In genomic region chr10:89887830-89888229, GRCh38 we compare ENCODE assay signal across 7 cellular contexts.
A peak's percentile ranks its signal among the peaks of the same experiment; 100 is the strongest.
DNase-seq lines count a peak whose midpoint lies in the region; ATAC-seq lines count a peak whose summit lies in the region.

No MANE protein-coding gene starts in this region.

- no peaks in the 10 kb centered on the region for H3K9me3 Mint-ChIP-seq in stimulated activated naive CD8-positive, alpha-beta T cell treated with anti-CD3 and anti-CD28 coated beads, Interleukin-15, Interleukin-2, amounts not matched to agents 100 ng/mL and 50 ng/mL, for 24 hours
- no peaks in the 10 kb centered on the region for H3K9me3 Mint-ChIP-seq in activated T-cell treated with anti-CD3 and anti-CD28 coated beads, Interleukin-2, amount 50 U/mL, for 4 hours

- ATAC-seq in GM19328 (IDR thresholded peaks at IDR 0.05; ENCODE audit: unreplicated experiment) (peak; percentile 52), HG03039 (IDR thresholded peaks at IDR 0.05; ENCODE audit: unreplicated experiment) (peak; percentile 58), Right ventricle myocardium superior (ENCODE audit: poor library complexity) (no peak)
- no peak for ATAC-seq in activated T-cell treated with anti-CD3 and anti-CD28 coated beads, Interleukin-2, amount 50 U/mL, for 4 hours

- peak; percentile 3 for DNase-seq in SKM-1 (lab: John Stamatoyannopoulos, UW; ENCODE audit: unreplicated experiment)
- no peak for DNase-seq in Right ventricle myocardium superior
- DNase-seq in activated T-cell treated with anti-CD3 and anti-CD28 coated beads, Interleukin-2, amount 50 U/mL, for 4 hours, result no peak
- DNase-seq in RKO (ENCODE audit: low spot score), result no peak

- H3K36me3 Mint-ChIP-seq in stimulated activated naive CD8-positive, alpha-beta T cell treated with anti-CD3 and anti-CD28 coated beads, Interleukin-15, Interleukin-2, amounts not matched to agents 100 ng/mL and 50 ng/mL, for 24 hours (ENCODE audit: low read depth), result no peaks in the 10 kb centered on the region
- no peaks in the 10 kb centered on the region for H3K36me3 Mint-ChIP-seq in activated T-cell treated with anti-CD3 and anti-CD28 coated beads, Interleukin-2, amount 50 U/mL, for 4 hours (ENCODE audit: insufficient read depth)

- peaks cover 5% of the 10 kb centered on the region for H3K27me3 Mint-ChIP-seq in stimulated activated naive CD8-positive, alpha-beta T cell treated with anti-CD3 and anti-CD28 coated beads, Interleukin-15, Interleukin-2, amounts not matched to agents 100 ng/mL and 50 ng/mL, for 24 hours
- H3K27me3 Mint-ChIP-seq in activated T-cell treated with anti-CD3 and anti-CD28 coated beads, Interleukin-2, amount 50 U/mL, for 4 hours (ENCODE audit: low read depth), result peaks cover 22% of the 10 kb centered on the region

- no peak overlapping the region for H3K4me3 Mint-ChIP-seq in stimulated activated naive CD8-positive, alpha-beta T cell treated with anti-CD3 and anti-CD28 coated beads, Interleukin-15, Interleukin-2, amounts not matched to agents 100 ng/mL and 50 ng/mL, for 24 hours
- no peak overlapping the region for H3K4me3 Mint-ChIP-seq in activated T-cell treated with anti-CD3 and anti-CD28 coated beads, Interleukin-2, amount 50 U/mL, for 4 hours

- peak overlapping the region; percentile 10 for H3K27ac Mint-ChIP-seq in stimulated activated naive CD8-positive, alpha-beta T cell treated with anti-CD3 and anti-CD28 coated beads, Interleukin-15, Interleukin-2, amounts not matched to agents 100 ng/mL and 50 ng/mL, for 24 hours

- intact Hi-C loops in Right ventricle myocardium superior (cut with DNase I), result no loop called here

- peaks cover 14% of the 10 kb centered on the region for H3K4me1 Mint-ChIP-seq in stimulated activated naive CD8-positive, alpha-beta T cell treated with anti-CD3 and anti-CD28 coated beads, Interleukin-15, Interleukin-2, amounts not matched to agents 100 ng/mL and 50 ng/mL, for 24 hours (ENCODE audit: low read depth)
- H3K4me1 Mint-ChIP-seq in activated T-cell treated with anti-CD3 and anti-CD28 coated beads, Interleukin-2, amount 50 U/mL, for 4 hours (ENCODE audit: low read depth), result peaks cover 6% of the 10 kb centered on the region

Comparison
In these comparisons a context has a peak if more than half of its experiments do, and no peak if none do; other contexts are left out.
1. ATAC-seq: peak in GM19328 (single experiment) and HG03039 (single experiment); none in Right ventricle myocardium superior (single experiment) and activated T-cell treated with anti-CD3 and anti-CD28 coated beads, Interleukin-2, amount 50 U/mL, for 4 hours (0 of 2).